Comparison of ENCODE assay signal across 8 cellular contexts in the genomic region with DNA sequence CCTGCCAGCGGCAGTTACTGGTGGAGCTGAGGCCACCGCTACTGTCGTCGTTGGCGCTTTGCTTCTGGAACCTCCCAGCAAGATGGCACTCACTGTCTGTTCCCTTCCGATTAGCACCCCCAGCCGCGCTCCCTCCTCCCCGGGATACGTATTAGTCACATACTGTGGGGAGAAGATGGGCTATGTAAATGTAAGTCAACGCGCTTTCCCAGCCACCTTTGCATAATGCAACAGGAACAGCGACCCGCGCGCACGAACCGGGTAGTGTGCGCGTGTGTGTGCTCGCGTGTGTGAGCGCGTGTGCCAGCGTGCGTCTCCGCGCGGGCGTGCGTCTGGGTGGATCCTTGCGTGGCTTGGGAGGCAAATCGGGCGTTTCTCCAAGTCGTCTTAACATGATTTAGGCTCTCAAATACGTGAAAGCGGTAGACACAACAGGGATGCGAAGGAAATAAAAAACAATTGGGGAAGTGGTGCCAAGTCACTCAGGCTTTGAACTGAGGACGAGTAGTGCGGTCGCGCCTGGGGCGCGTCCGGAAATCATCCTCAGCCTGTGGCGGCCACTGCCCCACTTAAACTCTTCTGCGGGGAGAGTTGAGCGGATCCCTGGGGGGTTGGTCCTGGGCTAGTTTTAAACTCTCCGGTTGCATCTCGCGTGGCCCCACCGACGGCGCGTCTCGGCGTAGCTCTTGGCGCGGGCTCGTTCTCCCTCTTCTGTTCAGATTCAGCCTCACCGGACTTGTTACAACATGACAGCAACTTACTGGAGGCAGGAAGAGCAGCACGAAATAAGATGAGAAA. TPM values are rescaled to one million over a fixed set of nuclear protein-coding genes. Genes with fewer than 3 reads are reported as not detected.
DNase-seq lines count a peak whose midpoint lies in the region; ATAC-seq and TF ChIP-seq lines count a peak whose summit lies in the region.

No MANE protein-coding gene starts in this region.

- no peak overlapping the region for H3K9ac ChIP-seq in iPS-20b (ENCODE audit: low read depth, low read length)

- peaks cover 30% of the 10 kb centered on the region for H3K4me1 ChIP-seq in iPS-20b (ENCODE audit: insufficient read depth, low read length)

- no peaks in the 10 kb centered on the region for H3K27me3 ChIP-seq in brain microvascular endothelial cell (replicated peaks)
- peaks cover 82% of the 10 kb centered on the region for H3K27me3 ChIP-seq in iPS-20b (ENCODE audit: insufficient read depth, low read length)

- H3K4me3 ChIP-seq in AG10803 (ENCODE audit: low read length) (peak overlapping the region; percentile 94), brain microvascular endothelial cell (ENCODE audit: low read depth, low read length) (peak overlapping the region; percentile 77), iPS-20b (ENCODE audit: low read length) (peak overlapping the region; percentile 86)

- intact Hi-C loops in sciatic nerve (cut with DNase I) = no loop called here

- H3K27ac ChIP-seq in brain microvascular endothelial cell (peak overlapping the region; percentile 54), iPS-20b (ENCODE audit: low read length) (no peak overlapping the region)

- ATAC-seq in sciatic nerve = peak; percentile 71
- no peak for ATAC-seq in GM21529 (IDR thresholded peaks at IDR 0.05; ENCODE audit: unreplicated experiment)

- TF ChIP-seq CTCF in AG10803 (conservative IDR thresholded peaks at IDR 0.05; ENCODE audit: low read length) (peak; percentile 62), brain microvascular endothelial cell (IDR thresholded peaks at IDR 0.05; ENCODE audit: low read depth, low read length, missing control alignments) (peak; percentile 72)

- in situ Hi-C loops in brain microvascular endothelial cell (cut with HindIII; ENCODE audit: low pct_ligation_motif_present, low sequenced_read_pairs) = no loop called here

- H3K36me3 ChIP-seq in brain microvascular endothelial cell (replicated peaks) (no peaks in the 10 kb centered on the region), iPS-20b (ENCODE audit: insufficient read depth, low read depth, low read length) (no peaks in the 10 kb centered on the region)

- peak; percentile 88 for DNase-seq in AG10803 (ENCODE audit: low read depth)
- peak; percentile 86 for DNase-seq in LHCN-M2 (ENCODE audit: low read depth)
- DNase-seq in brain microvascular endothelial cell = peak; percentile 91
- DNase-seq in sciatic nerve (ENCODE audit: low spot score) = peak; percentile 88
- no peak for DNase-seq in NCI-H2196 (lab: John Stamatoyannopoulos, UW; ENCODE audit: unreplicated experiment)
- DNase-seq in NCI-H2171 treated with DMSO at 0.1 percent for 48 hours (lab: John Stamatoyannopoulos, UW) = no peak

- H3K9me3 ChIP-seq in iPS-20b (ENCODE audit: insufficient read depth, low read depth, low read length) = no peaks in the 10 kb centered on the region

RNA-seq across cellular contexts. Expression of a gene that starts 1.8 kb away (rescaled TPM):
- total RNA-seq in LHCN-M2 (2014; rRNA removed) (7.5 and 17.6 TPM in 2 replicates), sciatic nerve (205 TPM)
- polyA plus RNA-seq in LHCN-M2 (2012) = 20.2 TPM

Comparison
In these comparisons a context has a peak if more than half of its experiments do, and no peak if none do; other contexts are left out.
1. DNase-seq: peak in AG10803 (single experiment), LHCN-M2 (single experiment), brain microvascular endothelial cell (single experiment) and sciatic nerve (single experiment); none in NCI-H2196 (single experiment) and NCI-H2171 treated with DMSO at 0.1 percent for 48 hours (single experiment).
2. RNA of a gene that starts 1.8 kb away (total RNA-seq): 205 TPM in sciatic nerve (single experiment); 7.5 to 17.6 TPM in LHCN-M2; every median in the first group is over 10 times any median in the second.
3. Peak in every context shown above with its lines, with median percentiles within 50 percentile points of each other: H3K4me3 ChIP-seq.